In the genomic region with DNA sequence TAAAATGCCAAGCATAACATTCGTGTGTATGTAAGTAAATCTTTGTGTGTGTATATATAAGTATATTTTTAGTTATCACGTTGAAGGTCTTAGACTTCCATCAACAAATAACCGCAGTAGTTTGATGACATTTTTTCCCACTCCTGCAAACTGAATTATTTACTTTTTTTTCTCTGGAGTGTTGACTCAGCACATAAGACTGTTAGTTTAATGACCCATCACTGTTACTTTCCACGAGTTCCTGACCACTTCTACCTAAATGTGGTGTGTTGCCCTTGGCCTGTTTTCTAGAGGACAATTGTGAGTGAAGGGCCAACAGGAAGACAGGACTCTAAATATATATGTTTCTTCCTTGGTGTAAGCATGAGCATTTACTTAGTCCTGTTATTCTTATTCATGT, we compare ENCODE assay signal across 12 cellular contexts.
A peak's percentile ranks its signal among the peaks of the same experiment; 100 is the strongest.
DNase-seq lines count a peak whose midpoint lies in the region; ATAC-seq and FAIRE-seq lines count a peak whose summit lies in the region.
"Had no signal": no experiment of that assay in that cellular context is flagged by ENCODE, and none has a peak within 500 bp of the region (broad histone marks: within the 10 kb centered on the region; RNA-seq: fewer than 3 reads in every experiment).

No MANE protein-coding gene starts in this region.

- no peak for ATAC-seq in GM18498 (IDR thresholded peaks at IDR 0.05; ENCODE audit: unreplicated experiment)
- ATAC-seq: left colon had no signal

- no peak for FAIRE-seq in urothelium cell line (lab: Jason Lieb, UNC)

- DNase-seq in NCI-H748 (lab: John Stamatoyannopoulos, UW; ENCODE audit: unreplicated experiment) (peak; percentile 20), NCI-H748 treated with DMSO at 0.1 percent for 48 hours (lab: John Stamatoyannopoulos, UW) (no peak), amniotic stem cell (lab: John Stamatoyannopoulos, UW) (peak; percentile 72), hepatic stellate cell (ENCODE audit: low spot score) (peak; percentile 66), urothelium cell line (ENCODE audit: low spot score) (peak; percentile 73), nucleus accumbens (lab: John Stamatoyannopoulos, UW) (no peak), 8988T (no peak)
- DNase-seq: activated CD8-positive, alpha-beta memory T cell treated with anti-CD3 and anti-CD28 coated beads, Interleukin-2, amount 50 U/mL, for 4 hours; left colon; NCI-H1694 treated with DMSO at 0.1 percent for 48 hours; stimulated activated CD4-positive, alpha-beta T cell treated with anti-CD3 and anti-CD28 coated beads, Interleukin-4, amount 100 ng/mL, for 24 hours had no signal

Comparison
In these comparisons a context has a peak if more than half of its experiments do, and no peak if none do; other contexts are left out.
1. DNase-seq: peak in NCI-H748 (single experiment), amniotic stem cell (single experiment), hepatic stellate cell (single experiment) and urothelium cell line (single experiment); none in NCI-H748 treated with DMSO at 0.1 percent for 48 hours (single experiment), nucleus accumbens (0 of 56) and 8988T (single experiment).